Comparison of ENCODE assay signal across 24 cellular contexts in genomic region chr18:13482641-13482945, GRCh38.
DNase-seq lines count a peak whose midpoint lies in the region; ATAC-seq and TF ChIP-seq lines count a peak whose summit lies in the region.
"Had no signal": no experiment of that assay in that cellular context is flagged by ENCODE, and none has a peak within 500 bp of the region (broad histone marks: within the 10 kb centered on the region; RNA-seq: fewer than 3 reads in every experiment).

No MANE protein-coding gene starts in this region.

- TF ChIP-seq CTCF in Loucy (conservative IDR thresholded peaks at IDR 0.05; ENCODE audit: low read length): no peak
- no peak for TF ChIP-seq CTCF in GM10248 (IDR thresholded peaks at IDR 0.05; ENCODE audit: control extremely low read depth, extremely low read depth, low read depth, missing control alignments)
- TF ChIP-seq CTCF in H9 (conservative IDR thresholded peaks at IDR 0.05): no peak

- H3K9me2 ChIP-seq in Loucy (replicated peaks; ENCODE audit: low read depth, low read length): no peaks in the 10 kb centered on the region

- CTCF ChIA-PET in GM10248 (lab: Yijun Ruan, JAX): interaction anchor here (0.9 kb wide), 1 partner anchor 48 kb away, joined by 3 read pairs; no protein-coding TSS in a partner anchor

- peaks cover 52% of the 10 kb centered on the region for H3K4me1 Mint-ChIP-seq in activated naive CD4-positive, alpha-beta T cell treated with anti-CD3 and anti-CD28 coated beads, Interleukin-2, amount 50 U/mL, for 24 hours
- H3K4me1 Mint-ChIP-seq in central memory CD8-positive, alpha-beta T cell: peaks cover 44% of the 10 kb centered on the region
- H3K4me1 Mint-ChIP-seq in H9: peaks cover 11 to 30% of the 10 kb centered on the region in 2 experiments

- no peaks in the 10 kb centered on the region for H3K27me3 Mint-ChIP-seq in activated naive CD4-positive, alpha-beta T cell treated with anti-CD3 and anti-CD28 coated beads, Interleukin-2, amount 50 U/mL, for 24 hours
- no peaks in the 10 kb centered on the region for H3K27me3 Mint-ChIP-seq in central memory CD8-positive, alpha-beta T cell
- peaks cover 14% of the 10 kb centered on the region for H3K27me3 Mint-ChIP-seq in H9 (ENCODE audit: low read depth)

- H2BK120ac ChIP-seq in H9 (ENCODE audit: low read depth, low read length, poor library complexity, severe bottlenecking): no peak overlapping the region

- no peak for ATAC-seq in central memory CD8-positive, alpha-beta T cell (replicated peaks; ENCODE audit: extremely low read depth, poor library complexity, severe bottlenecking)
- ATAC-seq in HG02763 (IDR thresholded peaks at IDR 0.05; ENCODE audit: unreplicated experiment): no peak
- ATAC-seq: HepG2, left lung had no signal

- no peaks in the 10 kb centered on the region for H4K20me1 ChIP-seq in Loucy (ENCODE audit: insufficient read depth, low read length, poor library complexity, severe bottlenecking)
- H4K20me1 ChIP-seq in H9 (ENCODE audit: control insufficient read depth, insufficient read depth, insufficient read length): no peaks in the 10 kb centered on the region

- H3K36me3 ChIP-seq in Loucy (ENCODE audit: insufficient read depth, low read length): peaks cover 10% of the 10 kb centered on the region; the same call in 1 of the 2 replicates
- H3K36me3 ChIP-seq: MG63, uterus, WERI-Rb-1 had no signal

- peaks cover 27% of the 10 kb centered on the region for H3K79me2 ChIP-seq in Loucy (ENCODE audit: insufficient read depth, low read length)
- no peaks in the 10 kb centered on the region for H3K79me2 ChIP-seq in H9 (ENCODE audit: insufficient read depth, low read length)

- no peak overlapping the region for H3T11ph ChIP-seq in H9 (ENCODE audit: low read length)

- H3K23ac ChIP-seq in H9 (ENCODE audit: insufficient read length, low read depth, low read length): no peak overlapping the region

- no peaks in the 10 kb centered on the region for H3F3A ChIP-seq in Loucy (ENCODE audit: low read depth)

- H3K36me3 Mint-ChIP-seq in activated naive CD4-positive, alpha-beta T cell treated with anti-CD3 and anti-CD28 coated beads, Interleukin-2, amount 50 U/mL, for 24 hours: peaks cover 10% of the 10 kb centered on the region
- peaks cover 5% of the 10 kb centered on the region for H3K36me3 Mint-ChIP-seq in central memory CD8-positive, alpha-beta T cell (ENCODE audit: insufficient read depth)
- H3K36me3 Mint-ChIP-seq in H9 (ENCODE audit: insufficient read depth in 1 of 3, low read depth in 3 of 3): peaks cover 0 to 6% (median 0%) of the 10 kb centered on the region in 3 experiments; a peak in 2 of 7 replicates

- H3K9me3 Mint-ChIP-seq in activated naive CD4-positive, alpha-beta T cell treated with anti-CD3 and anti-CD28 coated beads, Interleukin-2, amount 50 U/mL, for 24 hours: no peaks in the 10 kb centered on the region
- no peaks in the 10 kb centered on the region for H3K9me3 Mint-ChIP-seq in central memory CD8-positive, alpha-beta T cell
- peaks cover 0 to 4% of the 10 kb centered on the region in 2 experiments; a peak in 3 of 5 replicates for H3K9me3 Mint-ChIP-seq in H9
- H3K9me3 Mint-ChIP-seq: activated T-helper 2 cell treated with anti-CD3 and anti-CD28 coated beads, Interferon-gamma antibody, Interleukin-2, Interleukin-4, amounts not matched to agents 10 μg/mL and 5 μg/mL and 100 μg/mL, durations not matched to agents 14 hours and 24 hours and 36 hours had no signal

- H2AK5ac ChIP-seq in H9 (ENCODE audit: insufficient read length, low read length): no peak overlapping the region

- H2AFZ ChIP-seq in Loucy (ENCODE audit: low read length): no peak overlapping the region
- H2AFZ ChIP-seq in H9 (ENCODE audit: low read length): no peak overlapping the region
- H2AFZ ChIP-seq: PC-9 had no signal

- no peak overlapping the region for H4K91ac ChIP-seq in H9 (ENCODE audit: insufficient read length, low read depth, low read length)

- H3K27ac ChIP-seq in H9 (ENCODE audit: insufficient read length, low read depth, low read length): no peak overlapping the region
- H3K27ac ChIP-seq: left lung, PC-9, uterus, WERI-Rb-1 had no signal

- H3K79me1 ChIP-seq in H9 (ENCODE audit: insufficient read depth, low read depth, low read length, poor library complexity, severe bottlenecking): no peaks in the 10 kb centered on the region

- H3K4me2 ChIP-seq in Loucy (ENCODE audit: low read depth, low read length, poor library complexity, severe bottlenecking) (no peak overlapping the region), H9 (ENCODE audit: insufficient read depth, insufficient read length, low read length) (no peak overlapping the region)
- H3K4me2 ChIP-seq: PC-9 had no signal

- no peak overlapping the region for H3K4me3 ChIP-seq in Loucy (ENCODE audit: low read length, poor library complexity, severe bottlenecking)
- H3K4me3 ChIP-seq: left lung, MG63, PC-9, uterus had no signal

- H3K27me3 ChIP-seq in Loucy (ENCODE audit: insufficient read depth, low read length, poor library complexity, severe bottlenecking) (no peaks in the 10 kb centered on the region), H9 (ENCODE audit: insufficient read depth, low read length) (no peaks in the 10 kb centered on the region)
- H3K27me3 ChIP-seq: left lung, MG63, uterus had no signal

- H3K4ac ChIP-seq in H9 (ENCODE audit: low read depth, low read length): no peak overlapping the region

- no peak overlapping the region for H2BK5ac ChIP-seq in H9 (ENCODE audit: insufficient read length, low read length)

- peak overlapping the region; percentile 85 for H3K27ac Mint-ChIP-seq in activated naive CD4-positive, alpha-beta T cell treated with anti-CD3 and anti-CD28 coated beads, Interleukin-2, amount 50 U/mL, for 24 hours
- H3K27ac Mint-ChIP-seq in central memory CD8-positive, alpha-beta T cell (ENCODE audit: low read depth): peak overlapping the region; percentile 72
- peak overlapping the region in 1 of 3 experiments; percentile 68; a peak in 3 of 7 replicates for H3K27ac Mint-ChIP-seq in H9
- H3K27ac Mint-ChIP-seq: activated T-helper 2 cell treated with anti-CD3 and anti-CD28 coated beads, Interferon-gamma antibody, Interleukin-2, Interleukin-4, amounts not matched to agents 10 μg/mL and 5 μg/mL and 100 μg/mL, durations not matched to agents 14 hours and 24 hours and 36 hours had no signal

- no peak overlapping the region for H3K4me3 Mint-ChIP-seq in activated naive CD4-positive, alpha-beta T cell treated with anti-CD3 and anti-CD28 coated beads, Interleukin-2, amount 50 U/mL, for 24 hours
- H3K4me3 Mint-ChIP-seq in central memory CD8-positive, alpha-beta T cell: no peak overlapping the region
- no peak overlapping the region for H3K4me3 Mint-ChIP-seq in H9

- H3K23me2 ChIP-seq in H9 (ENCODE audit: insufficient read length, low read depth, low read length, poor library complexity, severe bottlenecking): no peaks in the 10 kb centered on the region

- H4K5ac ChIP-seq in H9 (ENCODE audit: insufficient read length, low read depth, low read length): no peak overlapping the region

- H3K9me3 ChIP-seq in Loucy (ENCODE audit: insufficient read depth, low read depth, low read length): no peaks in the 10 kb centered on the region
- no peaks in the 10 kb centered on the region for H3K9me3 ChIP-seq in H9 (ENCODE audit: control insufficient read depth, low read depth, low read length)
- H3K9me3 ChIP-seq: left lung, MG63, uterus had no signal

- POLR2A ChIA-PET in GM10248 (lab: Yijun Ruan, JAX): no interaction called here

- no peak overlapping the region for H3K56ac ChIP-seq in H9 (ENCODE audit: insufficient read length, low read depth, low read length)

- H3K14ac ChIP-seq in H9 (ENCODE audit: insufficient read depth, low read length): no peak overlapping the region

- H4K8ac ChIP-seq in H9 (replicated peaks; ENCODE audit: insufficient read length, low read depth, low read length): no peak overlapping the region

- no peak overlapping the region for H2BK15ac ChIP-seq in H9 (ENCODE audit: low read depth, low read length)

- H3K9ac ChIP-seq in Loucy (ENCODE audit: low read depth, low read length, poor library complexity, severe bottlenecking) (peak overlapping the region; percentile 69), H9 (ENCODE audit: extremely low read depth, insufficient read length, low read length) (no peak overlapping the region)

- DNase-seq in activated naive CD4-positive, alpha-beta T cell treated with Interleukin-2 at 50 U/mL for 16 hours: no peak
- no peak for DNase-seq in central memory CD8-positive, alpha-beta T cell (ENCODE audit: low spot score in 2 of 2)
- DNase-seq in dermis blood vessel endothelial cell: no peak
- DNase-seq in GM10248 (ENCODE audit: extremely low spot score): no peak
- DNase-seq in H9: no peak
- DNase-seq: ACHN; cerebellar nuclear complex; DMS79 treated with DMSO at 0.1 percent for 48 hours; glutamatergic neuron; left lung; MG63; NCI-H226; NCI-H82; PC-9; SIG-M5; stimulated activated CD4-positive, alpha-beta T cell treated with anti-CD3 and anti-CD28 coated beads, Interleukin-4, amount 100 ng/mL, for 24 hours; substantia nigra; uterus; WERI-Rb-1 had no signal

- H3K18ac ChIP-seq in H9 (ENCODE audit: insufficient read length, low read depth, low read length): no peak overlapping the region

- no peak overlapping the region for H2BK12ac ChIP-seq in H9 (ENCODE audit: insufficient read length, low read depth, low read length)

- H2BK20ac ChIP-seq in H9 (ENCODE audit: low read depth, low read length, poor library complexity, severe bottlenecking): no peak overlapping the region

- peaks cover 51% of the 10 kb centered on the region for H3K4me1 ChIP-seq in Loucy (ENCODE audit: insufficient read depth, low read length, poor library complexity, severe bottlenecking)
- peaks cover 6% of the 10 kb centered on the region; the same call in 1 of the 2 replicates for H3K4me1 ChIP-seq in H9 (ENCODE audit: insufficient read depth, low read length)
- H3K4me1 ChIP-seq: left lung, uterus had no signal
